ENCODE assay signal across 15 cellular contexts in genomic region chr4:2723751-2724150, GRCh38. TPM values are rescaled to one million over a fixed set of nuclear protein-coding genes. Genes with fewer than 3 reads are reported as not detected.
DNase-seq lines count a peak whose midpoint lies in the region; ATAC-seq and TF ChIP-seq lines count a peak whose summit lies in the region.
"Had no signal": no experiment of that assay in that cellular context is flagged by ENCODE, and none has a peak within 500 bp of the region (broad histone marks: within the 10 kb centered on the region; RNA-seq: fewer than 3 reads in every experiment).

No MANE protein-coding gene starts in this region.

- no peak overlapping the region for H3K27ac ChIP-seq in CD4-positive, CD25-positive, alpha-beta regulatory T cell (ENCODE audit: insufficient read depth, low read length, poor library complexity, severe bottlenecking)
- no peak overlapping the region for H3K27ac ChIP-seq in CD4-positive, alpha-beta T cell (ENCODE audit: low read depth, low read length)
- H3K27ac ChIP-seq in thyroid gland, result no peak overlapping the region

- no peak for DNase-seq in CD4-positive, CD25-positive, alpha-beta regulatory T cell
- DNase-seq in CD4-positive, alpha-beta T cell, result no peak
- DNase-seq in activated naive CD8-positive, alpha-beta T cell treated with anti-CD3 and anti-CD28 coated beads, Interleukin-2, amount 50 U/mL, for 24 hours, result no peak
- DNase-seq in naive thymus-derived CD8-positive, alpha-beta T cell, result no peak
- DNase-seq in thyroid gland, result no peak
- no peak for DNase-seq in DMS53 treated with DMSO at 0.1 percent for 48 hours (lab: John Stamatoyannopoulos, UW; ENCODE audit: unreplicated experiment)
- DNase-seq in stimulated activated CD4-positive, alpha-beta T cell treated with anti-CD3 and anti-CD28 coated beads, Interleukin-2, amount 100 ng/mL, for 48 hours, result no peak
- DNase-seq: BE2C, KG1, NCI-H1092, NCI-H1694, NCI-H2107, NCI-H226, NCI-H526 treated with DMSO at 0.1 percent for 48 hours, RPMI8226 had no signal

- WGBS in thyroid gland, 2 donors, result 93% methylated on average over 3 of the region's 3 CpGs

- H3K4me1 Mint-ChIP-seq in CD4-positive, CD25-positive, alpha-beta regulatory T cell, result peaks cover 11 to 25% (median 11%) of the 10 kb centered on the region in 4 donors
- H3K4me1 Mint-ChIP-seq in CD4-positive, alpha-beta T cell (ENCODE audit: low read depth), result peaks cover 20% of the 10 kb centered on the region
- peaks cover 19% of the 10 kb centered on the region for H3K4me1 Mint-ChIP-seq in activated naive CD8-positive, alpha-beta T cell treated with anti-CD3 and anti-CD28 coated beads, Interleukin-2, amount 50 U/mL, for 24 hours
- H3K4me1 Mint-ChIP-seq in naive thymus-derived CD8-positive, alpha-beta T cell, result peaks cover 10 to 25% (median 18%) of the 10 kb centered on the region in 4 donors

- TF ChIP-seq CTCF in CD4-positive, alpha-beta T cell (IDR thresholded peaks at IDR 0.05), result no peak
- TF ChIP-seq CTCF in thyroid gland (IDR thresholded peaks at IDR 0.05), result no peak

- POLR2A ChIA-PET in CD4-positive, alpha-beta T cell (lab: Charles Lee), result interaction anchor here (1.0 to 1.3 kb wide), 3 partner anchors 32 to 62 kb away, joined by 3 to 6 read pairs (median 5); no protein-coding TSS in a partner anchor
- POLR2A ChIA-PET in naive thymus-derived CD8-positive, alpha-beta T cell (lab: Charles Lee), result interaction anchor here (0.5 to 1.0 kb wide), 3 partner anchors 9 to 303 kb away, joined by 3 to 4 read pairs (median 3); no protein-coding TSS in a partner anchor

- peaks cover 21% of the 10 kb centered on the region for H3K36me3 Mint-ChIP-seq in CD4-positive, CD25-positive, alpha-beta regulatory T cell
- peaks cover 37% of the 10 kb centered on the region for H3K36me3 Mint-ChIP-seq in CD4-positive, alpha-beta T cell (ENCODE audit: low read depth)
- peaks cover 15% of the 10 kb centered on the region for H3K36me3 Mint-ChIP-seq in activated naive CD8-positive, alpha-beta T cell treated with anti-CD3 and anti-CD28 coated beads, Interleukin-2, amount 50 U/mL, for 24 hours (ENCODE audit: low read depth)
- peaks cover 0 to 36% (median 9%) of the 10 kb centered on the region in 3 donors for H3K36me3 Mint-ChIP-seq in naive thymus-derived CD8-positive, alpha-beta T cell

- ATAC-seq in CD4-positive, CD25-positive, alpha-beta regulatory T cell (ENCODE audit: low read depth in 2 of 2), result no peak
- ATAC-seq in CD4-positive, alpha-beta T cell (ENCODE audit: poor library complexity), result no peak
- ATAC-seq in activated naive CD8-positive, alpha-beta T cell treated with anti-CD3 and anti-CD28 coated beads, Interleukin-2, amount 50 U/mL, for 24 hours, result no peak
- no peak for ATAC-seq in naive thymus-derived CD8-positive, alpha-beta T cell

- H3K9me3 ChIP-seq in CD4-positive, CD25-positive, alpha-beta regulatory T cell (ENCODE audit: control insufficient read depth in 2 of 2, low read length in 2 of 2), result no peaks in the 10 kb centered on the region
- no peaks in the 10 kb centered on the region for H3K9me3 ChIP-seq in CD4-positive, alpha-beta T cell (ENCODE audit: control insufficient read depth, low read length)
- no peaks in the 10 kb centered on the region for H3K9me3 ChIP-seq in thyroid gland
- H3K9me3 ChIP-seq: BE2C had no signal

- H3K27ac Mint-ChIP-seq in CD4-positive, CD25-positive, alpha-beta regulatory T cell, result peak overlapping the region in 2 of 3 donors; percentile 37 to 91
- peak overlapping the region; percentile 75 for H3K27ac Mint-ChIP-seq in CD4-positive, alpha-beta T cell
- H3K27ac Mint-ChIP-seq in activated naive CD8-positive, alpha-beta T cell treated with anti-CD3 and anti-CD28 coated beads, Interleukin-2, amount 50 U/mL, for 24 hours, result peak overlapping the region; percentile 82
- H3K27ac Mint-ChIP-seq in naive thymus-derived CD8-positive, alpha-beta T cell, result peak overlapping the region in 7 of 10 donors; percentile 23 to 89 (median 75)

- H3K4me3 ChIP-seq in CD4-positive, CD25-positive, alpha-beta regulatory T cell (ENCODE audit: low read depth, low read length), result peak overlapping the region; percentile 40
- no peak overlapping the region for H3K4me3 ChIP-seq in thyroid gland (replicated peaks in 1 of 3)

- peak overlapping the region in 2 of 4 donors; percentile 24 to 57 for H3K4me3 Mint-ChIP-seq in CD4-positive, CD25-positive, alpha-beta regulatory T cell
- H3K4me3 Mint-ChIP-seq in CD4-positive, alpha-beta T cell, result no peak overlapping the region
- no peak overlapping the region for H3K4me3 Mint-ChIP-seq in activated naive CD8-positive, alpha-beta T cell treated with anti-CD3 and anti-CD28 coated beads, Interleukin-2, amount 50 U/mL, for 24 hours
- H3K4me3 Mint-ChIP-seq in naive thymus-derived CD8-positive, alpha-beta T cell, result peak overlapping the region in 2 of 10 donors; percentile 20 to 34

- no peaks in the 10 kb centered on the region for H3K27me3 ChIP-seq in CD4-positive, CD25-positive, alpha-beta regulatory T cell (ENCODE audit: control insufficient read depth, insufficient read depth, low read length)
- no peaks in the 10 kb centered on the region for H3K27me3 ChIP-seq in CD4-positive, alpha-beta T cell (ENCODE audit: control insufficient read depth, insufficient read depth, low read length)
- no peaks in the 10 kb centered on the region for H3K27me3 ChIP-seq in thyroid gland
- H3K27me3 ChIP-seq: BE2C had no signal

- H3K36me3 ChIP-seq in CD4-positive, CD25-positive, alpha-beta regulatory T cell (ENCODE audit: control insufficient read depth, insufficient read depth, low read length), result peaks cover 33% of the 10 kb centered on the region
- H3K36me3 ChIP-seq in thyroid gland, result peaks cover 14% of the 10 kb centered on the region in 2 donors

- no peaks in the 10 kb centered on the region for H3K27me3 Mint-ChIP-seq in CD4-positive, CD25-positive, alpha-beta regulatory T cell
- no peaks in the 10 kb centered on the region for H3K27me3 Mint-ChIP-seq in CD4-positive, alpha-beta T cell
- H3K27me3 Mint-ChIP-seq in activated naive CD8-positive, alpha-beta T cell treated with anti-CD3 and anti-CD28 coated beads, Interleukin-2, amount 50 U/mL, for 24 hours, result no peaks in the 10 kb centered on the region
- H3K27me3 Mint-ChIP-seq in naive thymus-derived CD8-positive, alpha-beta T cell, result no peaks in the 10 kb centered on the region

- intact Hi-C loops in CD4-positive, alpha-beta T cell (cut with DNase I, micrococcal nuclease), result no loop called here
- intact Hi-C loops in thyroid gland (cut with DNase I), result no loop called here

- CTCF ChIA-PET in CD4-positive, alpha-beta T cell (lab: Charles Lee), result interaction anchor here (2.0 kb wide), 1 partner anchor 11 kb away, joined by 5 read pairs; no protein-coding TSS in a partner anchor

- peaks cover 0 to 2% (median 0%) of the 10 kb centered on the region in 7 donors for H3K9me3 Mint-ChIP-seq in CD4-positive, CD25-positive, alpha-beta regulatory T cell
- no peaks in the 10 kb centered on the region for H3K9me3 Mint-ChIP-seq in CD4-positive, alpha-beta T cell
- no peaks in the 10 kb centered on the region for H3K9me3 Mint-ChIP-seq in activated naive CD8-positive, alpha-beta T cell treated with anti-CD3 and anti-CD28 coated beads, Interleukin-2, amount 50 U/mL, for 24 hours
- no peaks in the 10 kb centered on the region for H3K9me3 Mint-ChIP-seq in naive thymus-derived CD8-positive, alpha-beta T cell

- peaks cover 13% of the 10 kb centered on the region for H3K4me1 ChIP-seq in CD4-positive, CD25-positive, alpha-beta regulatory T cell (ENCODE audit: control insufficient read depth, insufficient read depth, low read length, poor library complexity, severe bottlenecking)
- H3K4me1 ChIP-seq in thyroid gland, result peaks cover 0 to 9% of the 10 kb centered on the region in 2 donors
- H3K4me1 ChIP-seq: BE2C had no signal

- no peak for TF ChIP-seq POLR2A in thyroid gland (IDR thresholded peaks at IDR 0.05)

RNA-seq across cellular contexts. Expression of gene TNIP2, which starts 32.4 kb away (rescaled TPM):
- 87.7 TPM for total RNA-seq in CD4-positive, CD25-positive, alpha-beta regulatory T cell
- 10 to 100 TPM; 43.9 to 53.3 (median 50.9) TPM for polyA plus RNA-seq in CD4-positive, CD25-positive, alpha-beta regulatory T cell
- total RNA-seq in CD4-positive, alpha-beta T cell, result 10 to 100 TPM; 43.8 to 49.1 TPM
- 10 to 100 TPM; 48.1 to 48.4 TPM for total RNA-seq in naive thymus-derived CD8-positive, alpha-beta T cell
- polyA plus RNA-seq in naive thymus-derived CD8-positive, alpha-beta T cell, result 10 to 100 TPM; 34.2 to 52.5 (median 43.5) TPM
- total RNA-seq in thyroid gland, result 10 to 100 TPM; 44.7 to 65.4 (median 52.2) TPM
